15 cellular contexts compared by ENCODE assay signal in genomic region chr1:24386931-24387330, GRCh38. TPM values are rescaled to one million over a fixed set of nuclear protein-coding genes. Genes with fewer than 3 reads are reported as not detected.
DNase-seq lines count a peak whose midpoint lies in the region; ATAC-seq and TF ChIP-seq lines count a peak whose summit lies in the region.
"Had no signal": no experiment of that assay in that cellular context is flagged by ENCODE, and none has a peak within 500 bp of the region (broad histone marks: within the 10 kb centered on the region; RNA-seq: fewer than 3 reads in every experiment).

No MANE protein-coding gene starts in this region.

- H3K9me3 ChIP-seq in Karpas-422 (ENCODE audit: low read length), result no peaks in the 10 kb centered on the region

- H3K27me3 Mint-ChIP-seq in activated CD8-positive, alpha-beta T cell treated with anti-CD3 and anti-CD28 coated beads, Interleukin-2, amount 10 ng/mL, durations not matched to agents 7 days and 5 days (ENCODE audit: low read depth), result no peaks in the 10 kb centered on the region
- H3K27me3 Mint-ChIP-seq in activated CD8-positive, alpha-beta T cell treated with anti-CD3 and anti-CD28 coated beads for 36 hours, result no peaks in the 10 kb centered on the region
- H3K27me3 Mint-ChIP-seq in chondrocyte (ENCODE audit: low read depth), result no peaks in the 10 kb centered on the region
- no peaks in the 10 kb centered on the region for H3K27me3 Mint-ChIP-seq in stimulated activated memory B cell treated with anti-CD40 and anti-IgM and Interleukin-4, amounts not matched to agents 10 μg/mL and 1 μg/mL and 100 μg/mL, for 72 hours
- H3K27me3 Mint-ChIP-seq: B cell; CD4-positive, alpha-beta memory T cell had no signal

- no peak overlapping the region for H3K27ac Mint-ChIP-seq in activated CD8-positive, alpha-beta T cell treated with anti-CD3 and anti-CD28 coated beads, Interleukin-2, amount 10 ng/mL, durations not matched to agents 7 days and 5 days
- H3K27ac Mint-ChIP-seq in activated CD8-positive, alpha-beta T cell treated with anti-CD3 and anti-CD28 coated beads for 36 hours, result no peak overlapping the region
- H3K27ac Mint-ChIP-seq in chondrocyte (ENCODE audit: unreplicated experiment), result peak overlapping the region; percentile 43
- peak overlapping the region; percentile 64 for H3K27ac Mint-ChIP-seq in stimulated activated memory B cell treated with anti-CD40 and anti-IgM and Interleukin-4, amounts not matched to agents 10 μg/mL and 1 μg/mL and 100 μg/mL, for 72 hours
- H3K27ac Mint-ChIP-seq: B cell had no signal

- no peak overlapping the region for H3K4me3 ChIP-seq in Karpas-422 (ENCODE audit: low read length)

- DNase-seq in activated CD8-positive, alpha-beta T cell treated with anti-CD3 and anti-CD28 coated beads, Interleukin-2, amount 10 ng/mL, durations not matched to agents 7 days and 5 days, result peak; percentile 7
- DNase-seq in activated CD8-positive, alpha-beta T cell treated with anti-CD3 and anti-CD28 coated beads for 36 hours, result no peak
- no peak for DNase-seq in Karpas-422
- DNase-seq in chondrocyte (ENCODE audit: low spot score), result peak; percentile 30
- no peak for DNase-seq in NCI-H524 (lab: John Stamatoyannopoulos, UW)
- DNase-seq: C1 segment of cervical spinal cord; CD4-positive, alpha-beta memory T cell; COR-L47; DND-41; GDM1; HCEC 1CT had no signal

- POLR2A ChIA-PET in activated CD8-positive, alpha-beta T cell treated with anti-CD3 and anti-CD28 coated beads, Interleukin-2, amount 10 ng/mL, durations not matched to agents 7 days and 5 days (lab: Charles Lee), result no interaction called here
- POLR2A ChIA-PET in activated CD8-positive, alpha-beta T cell treated with anti-CD3 and anti-CD28 coated beads for 36 hours (lab: Charles Lee), result interaction anchor here (1.2 kb wide), 1 partner anchor 183 kb away, joined by 3 read pairs; no protein-coding TSS in a partner anchor

- no peaks in the 10 kb centered on the region for H3K27me3 ChIP-seq in Karpas-422 (ENCODE audit: low read length)

- H3K9ac ChIP-seq in Karpas-422 (ENCODE audit: low read length), result 0 out of 2 replicates have a peak overlapping the region, but pooled peaks have one; percentile 7

- H3K27ac ChIP-seq in Karpas-422 (ENCODE audit: low read length), result no peak overlapping the region

- no peaks in the 10 kb centered on the region for H3K79me2 ChIP-seq in Karpas-422 (ENCODE audit: low read length)

- peaks cover 35% of the 10 kb centered on the region for H3K4me1 Mint-ChIP-seq in activated CD8-positive, alpha-beta T cell treated with anti-CD3 and anti-CD28 coated beads, Interleukin-2, amount 10 ng/mL, durations not matched to agents 7 days and 5 days (ENCODE audit: low read depth)
- peaks cover 39% of the 10 kb centered on the region for H3K4me1 Mint-ChIP-seq in activated CD8-positive, alpha-beta T cell treated with anti-CD3 and anti-CD28 coated beads for 36 hours (ENCODE audit: low read depth)
- H3K4me1 Mint-ChIP-seq in chondrocyte (ENCODE audit: low read depth), result peaks cover 30% of the 10 kb centered on the region
- peaks cover 41% of the 10 kb centered on the region for H3K4me1 Mint-ChIP-seq in stimulated activated memory B cell treated with anti-CD40 and anti-IgM and Interleukin-4, amounts not matched to agents 10 μg/mL and 1 μg/mL and 100 μg/mL, for 72 hours

- peaks cover 6% of the 10 kb centered on the region for H3K36me3 Mint-ChIP-seq in activated CD8-positive, alpha-beta T cell treated with anti-CD3 and anti-CD28 coated beads, Interleukin-2, amount 10 ng/mL, durations not matched to agents 7 days and 5 days (ENCODE audit: low read depth)
- peaks cover 5% of the 10 kb centered on the region for H3K36me3 Mint-ChIP-seq in activated CD8-positive, alpha-beta T cell treated with anti-CD3 and anti-CD28 coated beads for 36 hours (ENCODE audit: low read depth)
- H3K36me3 Mint-ChIP-seq in chondrocyte (ENCODE audit: low read depth), result peaks cover 3% of the 10 kb centered on the region
- peaks cover 13% of the 10 kb centered on the region for H3K36me3 Mint-ChIP-seq in stimulated activated memory B cell treated with anti-CD40 and anti-IgM and Interleukin-4, amounts not matched to agents 10 μg/mL and 1 μg/mL and 100 μg/mL, for 72 hours

- H4K20me1 ChIP-seq in Karpas-422 (ENCODE audit: insufficient read depth, low read depth, low read length), result peaks cover 21% of the 10 kb centered on the region; the same call in 1 of the 2 replicates

- intact Hi-C loops in activated CD8-positive, alpha-beta T cell treated with anti-CD3 and anti-CD28 coated beads for 36 hours (cut with micrococcal nuclease), result no loop called here

- no peak for ATAC-seq in activated CD8-positive, alpha-beta T cell treated with anti-CD3 and anti-CD28 coated beads, Interleukin-2, amount 10 ng/mL, durations not matched to agents 7 days and 5 days
- no peak for ATAC-seq in activated CD8-positive, alpha-beta T cell treated with anti-CD3 and anti-CD28 coated beads for 36 hours
- ATAC-seq in stimulated activated memory B cell treated with anti-CD40 and anti-IgM and Interleukin-4, amounts not matched to agents 10 μg/mL and 1 μg/mL and 100 μg/mL, for 72 hours, result no peak
- no peak for ATAC-seq in HG03442 (IDR thresholded peaks at IDR 0.05; ENCODE audit: unreplicated experiment)
- no peak for ATAC-seq in HG02610 (IDR thresholded peaks at IDR 0.05; ENCODE audit: unreplicated experiment)

- peak overlapping the region; percentile 20 for H3K4me2 ChIP-seq in Karpas-422 (ENCODE audit: low read depth, low read length, poor library complexity, severe bottlenecking)

- CTCF ChIA-PET in activated CD8-positive, alpha-beta T cell treated with anti-CD3 and anti-CD28 coated beads, Interleukin-2, amount 10 ng/mL, durations not matched to agents 7 days and 5 days (lab: Charles Lee), result interaction anchor here (0.8 to 10.1 kb wide), 3 partner anchors 29 to 237 kb away, joined by 3 to 162 read pairs (median 4); partner anchors contain the start of gene NIPAL3
- CTCF ChIA-PET in activated CD8-positive, alpha-beta T cell treated with anti-CD3 and anti-CD28 coated beads for 36 hours (lab: Charles Lee), result interaction anchor here (1.0 to 6.0 kb wide), 5 partner anchors 64 to 200 kb away, joined by 4 to 137 read pairs (median 15); no protein-coding TSS in a partner anchor

- H2AFZ ChIP-seq in Karpas-422 (ENCODE audit: low read length), result no peak overlapping the region

- no peaks in the 10 kb centered on the region for H3K9me2 ChIP-seq in Karpas-422 (replicated peaks; ENCODE audit: insufficient read depth, low read length)

- H3K4me3 Mint-ChIP-seq in activated CD8-positive, alpha-beta T cell treated with anti-CD3 and anti-CD28 coated beads, Interleukin-2, amount 10 ng/mL, durations not matched to agents 7 days and 5 days, result no peak overlapping the region
- no peak overlapping the region for H3K4me3 Mint-ChIP-seq in activated CD8-positive, alpha-beta T cell treated with anti-CD3 and anti-CD28 coated beads for 36 hours
- H3K4me3 Mint-ChIP-seq in chondrocyte (ENCODE audit: unreplicated experiment), result no peak overlapping the region
- H3K4me3 Mint-ChIP-seq in stimulated activated memory B cell treated with anti-CD40 and anti-IgM and Interleukin-4, amounts not matched to agents 10 μg/mL and 1 μg/mL and 100 μg/mL, for 72 hours, result no peak overlapping the region
- H3K4me3 Mint-ChIP-seq: B cell; CD4-positive, alpha-beta memory T cell had no signal

- H3K36me3 ChIP-seq in Karpas-422 (ENCODE audit: insufficient read depth, low read length), result no peaks in the 10 kb centered on the region

- peaks cover 31% of the 10 kb centered on the region for H3K4me1 ChIP-seq in Karpas-422 (ENCODE audit: low read length)

- H3K9me3 Mint-ChIP-seq in activated CD8-positive, alpha-beta T cell treated with anti-CD3 and anti-CD28 coated beads, Interleukin-2, amount 10 ng/mL, durations not matched to agents 7 days and 5 days (ENCODE audit: insufficient read depth), result no peaks in the 10 kb centered on the region
- no peaks in the 10 kb centered on the region for H3K9me3 Mint-ChIP-seq in activated CD8-positive, alpha-beta T cell treated with anti-CD3 and anti-CD28 coated beads for 36 hours
- no peaks in the 10 kb centered on the region for H3K9me3 Mint-ChIP-seq in chondrocyte (ENCODE audit: low read depth)
- no peaks in the 10 kb centered on the region for H3K9me3 Mint-ChIP-seq in stimulated activated memory B cell treated with anti-CD40 and anti-IgM and Interleukin-4, amounts not matched to agents 10 μg/mL and 1 μg/mL and 100 μg/mL, for 72 hours
- H3K9me3 Mint-ChIP-seq: CD4-positive, alpha-beta memory T cell had no signal

- TF ChIP-seq CTCF in activated CD8-positive, alpha-beta T cell treated with anti-CD3 and anti-CD28 coated beads for 36 hours (IDR thresholded peaks at IDR 0.05), result no peak
- TF ChIP-seq CTCF in chondrocyte (IDR thresholded peaks at IDR 0.05), result no peak

RNA-seq across cellular contexts. Expression of gene STPG1, which starts 26.7 kb away (rescaled TPM):
- total RNA-seq in activated CD8-positive, alpha-beta T cell treated with anti-CD3 and anti-CD28 coated beads, Interleukin-2, amount 10 ng/mL, durations not matched to agents 7 days and 5 days, result 1 to 10 TPM; 8.0 to 9.9 TPM
- total RNA-seq in activated CD8-positive, alpha-beta T cell treated with anti-CD3 and anti-CD28 coated beads for 36 hours, result 1 to 10 TPM; 5.6 to 6.3 TPM
- total RNA-seq in Karpas-422 (2014; rRNA removed; shearing (Covaris generic); ENCODE audit: low replicate concordance), result 3.5 and 9.2 TPM in 2 replicates
- 5.0 to 6.8 TPM (median 5.8 TPM) in 3 replicates for total RNA-seq in chondrocyte

RNA-seq across cellular contexts. Expression of gene NIPAL3, which starts 28.7 kb away (rescaled TPM):
- total RNA-seq in activated CD8-positive, alpha-beta T cell treated with anti-CD3 and anti-CD28 coated beads, Interleukin-2, amount 10 ng/mL, durations not matched to agents 7 days and 5 days, result 10 to 100 TPM; 43.4 to 46.9 TPM
- 10 to 100 TPM; 33.2 to 33.3 TPM for total RNA-seq in activated CD8-positive, alpha-beta T cell treated with anti-CD3 and anti-CD28 coated beads for 36 hours
- total RNA-seq in Karpas-422 (2014; rRNA removed; shearing (Covaris generic); ENCODE audit: low replicate concordance), result 22.7 and 40.8 TPM in 2 replicates
- 27.1 to 35.3 TPM (median 29.3 TPM) in 3 replicates for total RNA-seq in chondrocyte

Comparison
In these comparisons a context has a peak if more than half of its experiments do, and no peak if none do; other contexts are left out.
1. DNase-seq: peak in activated CD8-positive, alpha-beta T cell treated with anti-CD3 and anti-CD28 coated beads, Interleukin-2, amount 10 ng/mL, durations not matched to agents 7 days and 5 days (single experiment) and chondrocyte (single experiment); none in activated CD8-positive, alpha-beta T cell treated with anti-CD3 and anti-CD28 coated beads for 36 hours (single experiment), Karpas-422 (single experiment) and NCI-H524 (0 of 2).
2. H3K27ac Mint-ChIP-seq: peak in chondrocyte (single experiment) and stimulated activated memory B cell treated with anti-CD40 and anti-IgM and Interleukin-4, amounts not matched to agents 10 μg/mL and 1 μg/mL and 100 μg/mL, for 72 hours (single experiment); none in activated CD8-positive, alpha-beta T cell treated with anti-CD3 and anti-CD28 coated beads, Interleukin-2, amount 10 ng/mL, durations not matched to agents 7 days and 5 days (single experiment) and activated CD8-positive, alpha-beta T cell treated with anti-CD3 and anti-CD28 coated beads for 36 hours (single experiment).